ENCODE assay signal across 9 cellular contexts in genomic region chr12:26939192-26939832, GRCh38. TPM values are rescaled to one million over a fixed set of nuclear protein-coding genes. Genes with fewer than 3 reads are reported as not detected.
DNase-seq lines count a peak whose midpoint lies in the region; ATAC-seq, FAIRE-seq and TF ChIP-seq lines count a peak whose summit lies in the region.
"Had no signal": no experiment of that assay in that cellular context is flagged by ENCODE, and none has a peak within 500 bp of the region (broad histone marks: within the 10 kb centered on the region; RNA-seq: fewer than 3 reads in every experiment).

No MANE protein-coding gene starts in this region.

- peak overlapping the region; percentile 91 for H3K27ac Mint-ChIP-seq in T-helper 1 cell treated with Interleukin-12 subunit alpha and Interleukin-12 subunit beta and Interleukin-4 antibody, amounts not matched to agents 30 μg/mL and 1 μg/mL, for 36 hours

- H3K27ac ChIP-seq in gastrocnemius medialis, result peak overlapping the region; percentile 94 to 97 (median 96)

- H3K9me3 Mint-ChIP-seq in T-helper 1 cell treated with Interleukin-12 subunit alpha and Interleukin-12 subunit beta and Interleukin-4 antibody, amounts not matched to agents 30 μg/mL and 1 μg/mL, for 36 hours, result no peaks in the 10 kb centered on the region

- peak overlapping the region; percentile 94 for H3K4me3 ChIP-seq in fibroblast of villous mesenchyme (ENCODE audit: low read depth, low read length)
- H3K4me3 ChIP-seq in gastrocnemius medialis, result peak overlapping the region; percentile 68 to 99 (median 90)

- no peaks in the 10 kb centered on the region for H3K36me3 ChIP-seq in gastrocnemius medialis

- H3K27me3 ChIP-seq in gastrocnemius medialis, result no peaks in the 10 kb centered on the region

- H3K9me3 ChIP-seq in gastrocnemius medialis, result no peaks in the 10 kb centered on the region

- in situ Hi-C loops in ACHN (cut with HindIII; ENCODE audit: low pct_ligation_motif_present, low pct_unique_long_range_greater_than_20kb, low sequenced_read_pairs), result no loop called here
- in situ Hi-C loops in gastrocnemius medialis (cut with MboI; ENCODE audit: low sequenced_read_pairs in 4 of 4), result loop anchor here in 2 of 4 donors (5.0 to 10.0 kb wide), 2 partner anchors 73 to 85 kb away; partner anchors contain the start of genes MED21 (in 1 of the 2) and TM7SF3 (in 1 of the 2)

- intact Hi-C loops in gastrocnemius medialis (cut with DNase I; ENCODE audit: low total_unique reads), result loop anchor here (2.0 to 10.0 kb wide), 3 partner anchors 107 to 1253 kb away; partner anchors contain the start of genes CCDC91, ITPR2 and PPFIBP1

- TF ChIP-seq POLR2A in gastrocnemius medialis (IDR thresholded peaks at IDR 0.05), result no peak

- peaks cover 15% of the 10 kb centered on the region for H3K36me3 Mint-ChIP-seq in T-helper 1 cell treated with Interleukin-12 subunit alpha and Interleukin-12 subunit beta and Interleukin-4 antibody, amounts not matched to agents 30 μg/mL and 1 μg/mL, for 36 hours (ENCODE audit: low read depth)

- H3K4me1 Mint-ChIP-seq in T-helper 1 cell treated with Interleukin-12 subunit alpha and Interleukin-12 subunit beta and Interleukin-4 antibody, amounts not matched to agents 30 μg/mL and 1 μg/mL, for 36 hours (ENCODE audit: low read depth), result peaks cover 57% of the 10 kb centered on the region

- TF ChIP-seq CTCF in fibroblast of villous mesenchyme (IDR thresholded peaks at IDR 0.05; ENCODE audit: insufficient read depth, low read depth, low read length) (no peak), gastrocnemius medialis (IDR thresholded peaks at IDR 0.05 in 4 of 5, conservative IDR thresholded peaks at IDR 0.05 in 1 of 5) (no peak)

- no peak for FAIRE-seq in HTR-8/SVneo (lab: Jason Lieb, UNC)
- FAIRE-seq: islet of Langerhans had no signal

- ATAC-seq in GM21447 (IDR thresholded peaks at IDR 0.05; ENCODE audit: unreplicated experiment) (peak; percentile 23), gastrocnemius medialis (no peak), GM21528 (IDR thresholded peaks at IDR 0.05; ENCODE audit: low FRiP score, unreplicated experiment) (no peak)

- peak; percentile 32 for DNase-seq in ACHN
- DNase-seq in fibroblast of villous mesenchyme (ENCODE audit: low read depth), result no peak
- DNase-seq in gastrocnemius medialis, result no peak
- no peak for DNase-seq in midbrain (lab: John Stamatoyannopoulos, UW)
- no peak for DNase-seq in HTR-8/SVneo (ENCODE audit: insufficient read length, low spot score)

- peaks cover 57 to 76% of the 10 kb centered on the region in 2 donors for H3K4me1 ChIP-seq in gastrocnemius medialis

- H3K4me3 Mint-ChIP-seq in T-helper 1 cell treated with Interleukin-12 subunit alpha and Interleukin-12 subunit beta and Interleukin-4 antibody, amounts not matched to agents 30 μg/mL and 1 μg/mL, for 36 hours, result peak overlapping the region; percentile 91

- no peaks in the 10 kb centered on the region for H3K27me3 Mint-ChIP-seq in T-helper 1 cell treated with Interleukin-12 subunit alpha and Interleukin-12 subunit beta and Interleukin-4 antibody, amounts not matched to agents 30 μg/mL and 1 μg/mL, for 36 hours (ENCODE audit: low read depth)

RNA-seq across cellular contexts. Expression of gene FGFR1OP2, which starts 1.0 kb away (rescaled TPM):
- total RNA-seq in fibroblast of villous mesenchyme (44.0 and 48.6 TPM in 2 replicates), gastrocnemius medialis (10 to 100 TPM; 43.8 to 56.4 (median 45.9) TPM)

RNA-seq across cellular contexts. Expression of gene INTS13, which starts 1.5 kb away (rescaled TPM):
- total RNA-seq in fibroblast of villous mesenchyme (30.6 and 50.5 TPM in 2 replicates), gastrocnemius medialis (10 to 100 TPM; 21.3 to 39.9 (median 32.7) TPM)
